ENCODE assay signal across 23 cellular contexts in the genomic region with DNA sequence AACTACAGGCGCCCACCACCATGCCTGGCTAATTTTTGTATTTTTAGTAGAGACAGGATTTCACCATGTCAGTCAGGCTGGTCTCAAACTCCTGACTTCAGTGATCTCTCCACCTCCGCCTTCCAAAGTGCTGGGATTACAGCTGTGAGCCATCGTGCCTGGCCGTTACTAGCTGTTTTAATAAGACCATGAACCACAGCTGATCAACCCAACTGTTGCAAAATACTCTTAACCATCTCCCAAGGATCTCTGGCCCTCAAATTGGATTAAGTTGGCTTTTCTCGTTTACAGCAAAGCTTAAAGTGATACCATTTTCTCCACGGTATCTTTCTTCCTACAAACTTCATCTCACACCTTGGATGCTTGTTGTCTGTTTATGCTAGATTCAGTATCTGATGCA.
"Had no signal": no experiment of that assay in that cellular context is flagged by ENCODE, and none has a peak within 500 bp of the region (broad histone marks: within the 10 kb centered on the region; RNA-seq: fewer than 3 reads in every experiment).

No MANE protein-coding gene starts in this region.

- H3K36me3 Mint-ChIP-seq: activated naive CD4-positive, alpha-beta T cell treated with anti-CD3 and anti-CD28 coated beads, Interleukin-2, amount 10 ng/mL, durations not matched to agents 7 days and 5 days; mesothelial cell of epicardium had no signal

- H3K4me3 ChIP-seq: esophagus muscularis mucosa, lower lobe of right lung, transverse colon had no signal

- H3K4me3 Mint-ChIP-seq: activated naive CD4-positive, alpha-beta T cell treated with anti-CD3 and anti-CD28 coated beads, Interleukin-2, amount 10 ng/mL, durations not matched to agents 7 days and 5 days; mesothelial cell of epicardium; stimulated activated naive CD8-positive, alpha-beta T cell treated with anti-CD3 and anti-CD28 coated beads, Interleukin-15, Interleukin-2, amounts not matched to agents 100 ng/mL and 50 ng/mL, for 24 hours had no signal

- H3K27ac ChIP-seq: esophagus muscularis mucosa, lower lobe of right lung, transverse colon had no signal

- H3K9me3 Mint-ChIP-seq: activated naive CD4-positive, alpha-beta T cell treated with anti-CD3 and anti-CD28 coated beads, Interleukin-2, amount 10 ng/mL, durations not matched to agents 7 days and 5 days; mesothelial cell of epicardium; nephron; stimulated activated naive CD8-positive, alpha-beta T cell treated with anti-CD3 and anti-CD28 coated beads, Interleukin-15, Interleukin-2, amounts not matched to agents 100 ng/mL and 50 ng/mL, for 24 hours had no signal

- H3K9me3 ChIP-seq: breast epithelium, esophagus muscularis mucosa, lower lobe of right lung, transverse colon had no signal

- DNase-seq: activated CD8-positive, alpha-beta memory T cell treated with anti-CD3 and anti-CD28 coated beads for 24 hours; activated CD8-positive, alpha-beta memory T cell treated with anti-CD3 and anti-CD28 coated beads, Interleukin-2, amount 50 U/mL, for 48 hours; activated effector memory CD4-positive, alpha-beta T cell treated with Interleukin-2 at 50 U/mL for 16 hours; activated naive CD4-positive, alpha-beta T cell treated with anti-CD3 and anti-CD28 coated beads, Interleukin-2, amount 10 ng/mL, durations not matched to agents 7 days and 5 days; activated T-cell treated with anti-CD3 and anti-CD28 coated beads, Interleukin-2, amount 50 U/mL, for 48 hours; cortex of kidney; effector CD4-positive, alpha-beta T cell; hypothalamus; lower lobe of right lung; nucleus accumbens; retina; stimulated activated CD4-positive, alpha-beta T cell treated with anti-CD3 and anti-CD28 coated beads, Interleukin-2, amount 100 ng/mL, for 24 hours; T-helper 1 cell; T-helper 9 cell; transverse colon had no signal

- H3K36me3 ChIP-seq: breast epithelium, esophagus muscularis mucosa, lower lobe of right lung, transverse colon had no signal

- H3K27me3 ChIP-seq: breast epithelium, esophagus muscularis mucosa, transverse colon had no signal

- H3K27me3 Mint-ChIP-seq: stimulated activated naive CD8-positive, alpha-beta T cell treated with anti-CD3 and anti-CD28 coated beads, Interleukin-15, Interleukin-2, amounts not matched to agents 100 ng/mL and 50 ng/mL, for 24 hours had no signal

- ATAC-seq: lower lobe of right lung had no signal

- FAIRE-seq: astrocyte, endothelial cell of umbilical vein, keratinocyte had no signal

- H3K27ac Mint-ChIP-seq: activated naive CD4-positive, alpha-beta T cell treated with anti-CD3 and anti-CD28 coated beads, Interleukin-2, amount 10 ng/mL, durations not matched to agents 7 days and 5 days; mesothelial cell of epicardium; stimulated activated naive CD8-positive, alpha-beta T cell treated with anti-CD3 and anti-CD28 coated beads, Interleukin-15, Interleukin-2, amounts not matched to agents 100 ng/mL and 50 ng/mL, for 24 hours had no signal
